In genomic region chr11:9823887-9824385, GRCh38 we compare ENCODE assay signal across 18 cellular contexts.
DNase-seq lines count a peak whose midpoint lies in the region; ATAC-seq and TF ChIP-seq lines count a peak whose summit lies in the region.
"Had no signal": no experiment of that assay in that cellular context is flagged by ENCODE, and none has a peak within 500 bp of the region (broad histone marks: within the 10 kb centered on the region; RNA-seq: fewer than 3 reads in every experiment).

No MANE protein-coding gene starts in this region.

- H3K9me3 Mint-ChIP-seq in activated T-cell treated with anti-CD3 and anti-CD28 coated beads, Interleukin-2, amount 50 U/mL, for 72 hours: no peaks in the 10 kb centered on the region
- H3K9me3 Mint-ChIP-seq in osteocyte (ENCODE audit: unreplicated experiment): no peaks in the 10 kb centered on the region
- H3K9me3 Mint-ChIP-seq: CD14-positive monocyte, H9 had no signal

- no peak for DNase-seq in activated T-cell treated with anti-CD3 and anti-CD28 coated beads, Interleukin-2, amount 50 U/mL, for 72 hours
- no peak for DNase-seq in activated T-cell treated with anti-CD3 and anti-CD28 coated beads, Interleukin-2, amount 50 U/mL, for 48 hours
- DNase-seq in T-helper 17 cell (no peak), foreskin keratinocyte (peak in 1 of 2 donors; percentile 46), osteocyte (ENCODE audit: extremely low spot score, unreplicated experiment) (no peak), NCI-H226 (no peak), dedifferentiated amniotic fluid mesenchymal stem cell (ENCODE audit: extremely low spot score) (no peak), NCI-H69 (lab: John Stamatoyannopoulos, UW) (no peak)
- DNase-seq: DND-41, H9, NCI-H1417, NCI-H187, NCI-H2227 treated with DMSO at 0.1 percent for 48 hours, NCI-H524, SIG-M5 had no signal

- no peak for ATAC-seq in activated T-cell treated with anti-CD3 and anti-CD28 coated beads, Interleukin-2, amount 50 U/mL, for 72 hours (replicated peaks in 1 of 2)
- ATAC-seq in T-helper 17 cell: no peak
- no peak for ATAC-seq in foreskin keratinocyte

- no peak for TF ChIP-seq CTCF in foreskin keratinocyte (conservative IDR thresholded peaks at IDR 0.05)
- TF ChIP-seq CTCF in osteocyte (IDR thresholded peaks at IDR 0.05): no peak

- H3K27ac Mint-ChIP-seq in activated T-cell treated with anti-CD3 and anti-CD28 coated beads, Interleukin-2, amount 50 U/mL, for 72 hours: peak overlapping the region; percentile 81
- peak overlapping the region; percentile 46 for H3K27ac Mint-ChIP-seq in T-helper 17 cell
- H3K27ac Mint-ChIP-seq in osteocyte (ENCODE audit: unreplicated experiment): peak overlapping the region; percentile 83
- H3K27ac Mint-ChIP-seq: CD14-positive monocyte had no signal

- peak overlapping the region; percentile 56 for H3K27ac ChIP-seq in foreskin keratinocyte
- H3K27ac ChIP-seq: 22Rv1, RWPE1 had no signal

- H3K4me1 ChIP-seq in foreskin keratinocyte: peaks cover 11% of the 10 kb centered on the region

- peaks cover 35% of the 10 kb centered on the region for H3K4me1 Mint-ChIP-seq in activated T-cell treated with anti-CD3 and anti-CD28 coated beads, Interleukin-2, amount 50 U/mL, for 72 hours (ENCODE audit: low read depth)
- no peaks in the 10 kb centered on the region for H3K4me1 Mint-ChIP-seq in T-helper 17 cell
- peaks cover 62% of the 10 kb centered on the region for H3K4me1 Mint-ChIP-seq in osteocyte (ENCODE audit: unreplicated experiment)
- H3K4me1 Mint-ChIP-seq: CD14-positive monocyte had no signal

- H3K36me3 Mint-ChIP-seq in activated T-cell treated with anti-CD3 and anti-CD28 coated beads, Interleukin-2, amount 50 U/mL, for 72 hours (ENCODE audit: insufficient read depth in 2 of 2): peaks cover 0 to 2% of the 10 kb centered on the region in 2 donors
- H3K36me3 Mint-ChIP-seq in T-helper 17 cell (ENCODE audit: low read depth) (peaks cover 4% of the 10 kb centered on the region), osteocyte (ENCODE audit: unreplicated experiment) (peaks cover 22% of the 10 kb centered on the region)

- H3K27me3 Mint-ChIP-seq in activated T-cell treated with anti-CD3 and anti-CD28 coated beads, Interleukin-2, amount 50 U/mL, for 72 hours (ENCODE audit: low read depth): no peaks in the 10 kb centered on the region
- H3K27me3 Mint-ChIP-seq in T-helper 17 cell: no peaks in the 10 kb centered on the region
- H3K27me3 Mint-ChIP-seq in osteocyte (ENCODE audit: unreplicated experiment): no peaks in the 10 kb centered on the region

- H3K27me3 ChIP-seq in foreskin keratinocyte: no peaks in the 10 kb centered on the region

- H3K9me3 ChIP-seq in T-helper 17 cell (ENCODE audit: control insufficient read depth, low read length, poor library complexity, severe bottlenecking): no peaks in the 10 kb centered on the region

- H3K4me3 Mint-ChIP-seq in activated T-cell treated with anti-CD3 and anti-CD28 coated beads, Interleukin-2, amount 50 U/mL, for 72 hours: no peak overlapping the region
- H3K4me3 Mint-ChIP-seq in T-helper 17 cell (no peak overlapping the region), osteocyte (ENCODE audit: unreplicated experiment) (no peak overlapping the region)
- H3K4me3 Mint-ChIP-seq: CD14-positive monocyte, H9 had no signal
